ENCODE assay signal across 1 cellular context in genomic region chr9:134327671-134328231, GRCh38.
TF ChIP-seq lines count a peak whose summit lies in the region.

No MANE protein-coding gene starts in this region.

TF ChIP-seq in WTC11, 78 proteins besides CTCF, POLR2A, EP300 and RAD21 (continued from another document):
- TF ChIP-seq AR (CRISPR knock-in tag; IDR thresholded peaks at IDR 0.05) (no peak), ELF4 (CRISPR knock-in tag; IDR thresholded peaks at IDR 0.05; ENCODE audit: low read depth) (no peak), ATF3 (CRISPR knock-in tag; conservative IDR thresholded peaks at IDR 0.05) (no peak), FOXP4 (CRISPR knock-in tag; IDR thresholded peaks at IDR 0.05) (no peak), GRHL2 (CRISPR knock-in tag; IDR thresholded peaks at IDR 0.05; ENCODE audit: insufficient replicate concordance, severe bottlenecking) (no peak), CREM (CRISPR knock-in tag; IDR thresholded peaks at IDR 0.05) (no peak)
